ENCODE assay signal across 1 cellular context in the genomic region with DNA sequence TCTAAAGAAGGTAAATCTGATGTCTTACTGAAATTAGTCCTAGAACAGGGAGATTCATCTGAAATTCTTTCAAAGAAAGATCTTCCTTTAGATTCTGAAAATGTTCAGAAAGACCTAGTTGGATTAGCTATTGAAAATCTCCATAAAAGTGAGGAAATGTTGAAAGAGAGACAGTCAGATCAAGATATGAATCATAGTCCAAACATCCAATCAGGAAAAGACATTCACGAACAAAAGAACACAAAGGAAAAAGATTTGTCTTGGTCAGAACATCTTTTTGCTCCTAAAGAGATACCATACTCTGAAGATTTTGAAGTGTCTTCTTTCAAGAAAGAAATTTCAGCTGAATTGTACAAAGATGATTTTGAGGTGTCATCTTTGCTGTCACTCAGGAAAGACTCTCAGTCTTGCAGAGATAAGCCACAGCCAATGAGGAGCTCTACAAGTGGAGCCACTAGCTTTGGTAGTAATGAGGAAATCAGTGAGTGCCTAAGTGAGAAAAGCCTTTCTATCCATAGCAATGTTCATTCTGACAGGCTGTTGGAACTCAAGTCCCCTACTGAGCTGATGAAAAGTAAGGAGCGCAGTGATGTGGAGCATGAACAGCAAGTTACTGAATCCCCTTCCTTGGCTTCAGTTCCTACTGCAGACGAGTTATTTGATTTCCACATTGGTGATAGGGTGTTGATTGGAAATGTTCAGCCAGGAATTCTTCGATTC.
A peak's percentile ranks its signal among the peaks of the same experiment; 100 is the strongest.
TF ChIP-seq lines count a peak whose summit lies in the region.

No MANE protein-coding gene starts in this region.

TF ChIP-seq in K562, 482 proteins besides CTCF, POLR2A, EP300 and RAD21:
- TF ChIP-seq, protein P1, sequence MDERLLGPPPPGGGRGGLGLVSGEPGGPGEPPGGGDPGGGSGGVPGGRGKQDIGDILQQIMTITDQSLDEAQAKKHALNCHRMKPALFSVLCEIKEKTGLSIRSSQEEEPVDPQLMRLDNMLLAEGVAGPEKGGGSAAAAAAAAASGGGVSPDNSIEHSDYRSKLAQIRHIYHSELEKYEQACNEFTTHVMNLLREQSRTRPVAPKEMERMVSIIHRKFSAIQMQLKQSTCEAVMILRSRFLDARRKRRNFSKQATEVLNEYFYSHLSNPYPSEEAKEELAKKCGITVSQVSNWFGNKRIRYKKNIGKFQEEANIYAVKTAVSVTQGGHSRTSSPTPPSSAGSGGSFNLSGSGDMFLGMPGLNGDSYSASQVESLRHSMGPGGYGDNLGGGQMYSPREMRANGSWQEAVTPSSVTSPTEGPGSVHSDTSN (CRISPR knock-in tag; IDR thresholded peaks at IDR 0.05; ENCODE audit: low read depth) = no peak
- TF ChIP-seq, protein P1 (tag; conservative IDR thresholded peaks at IDR 0.05; ENCODE audit: low read depth) = peak; percentile 79
- TF ChIP-seq MECOM (CRISPR knock-in tag; IDR thresholded peaks at IDR 0.05) (peak; percentile 89), KHSRP (IDR thresholded peaks at IDR 0.05) (no peak), MEIS2 (IDR thresholded peaks at IDR 0.05; ENCODE audit: partially characterized antibody) (peak; percentile 48)
- TF ChIP-seq, protein P2, sequence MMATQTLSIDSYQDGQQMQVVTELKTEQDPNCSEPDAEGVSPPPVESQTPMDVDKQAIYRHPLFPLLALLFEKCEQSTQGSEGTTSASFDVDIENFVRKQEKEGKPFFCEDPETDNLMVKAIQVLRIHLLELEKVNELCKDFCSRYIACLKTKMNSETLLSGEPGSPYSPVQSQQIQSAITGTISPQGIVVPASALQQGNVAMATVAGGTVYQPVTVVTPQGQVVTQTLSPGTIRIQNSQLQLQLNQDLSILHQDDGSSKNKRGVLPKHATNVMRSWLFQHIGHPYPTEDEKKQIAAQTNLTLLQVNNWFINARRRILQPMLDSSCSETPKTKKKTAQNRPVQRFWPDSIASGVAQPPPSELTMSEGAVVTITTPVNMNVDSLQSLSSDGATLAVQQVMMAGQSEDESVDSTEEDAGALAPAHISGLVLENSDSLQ (IDR thresholded peaks at IDR 0.05) = peak; percentile 92
TF ChIP-seq in K562: peak in this region for 4.
